In genomic region chr5:141359790-141360426, GRCh38 we compare ENCODE assay signal across 8 cellular contexts. TPM values are rescaled to one million over a fixed set of nuclear protein-coding genes. Genes with fewer than 3 reads are reported as not detected.
DNase-seq lines count a peak whose midpoint lies in the region; ATAC-seq and TF ChIP-seq lines count a peak whose summit lies in the region.

Gene PCDHGB2, plus strand, starts transcription at chr5:141359994. Its CDS starts 142 bp downstream, at chr5:141360136.

- no peak within 1 kb of the TSS for H3K9ac ChIP-seq in BLaER1 treated with 17β-estradiol and CSF1 and Interleukin-3, amounts not matched to agents 10 nM and 100 nM

- H4K20me1 ChIP-seq in BLaER1 treated with 17β-estradiol and CSF1 and Interleukin-3, amounts not matched to agents 10 nM and 100 nM = no peaks in the 10 kb centered on the region

- DNase-seq in NCI-H1694 treated with DMSO at 0.1 percent for 48 hours (lab: John Stamatoyannopoulos, UW) = peak; percentile 32
- DNase-seq in brain microvascular endothelial cell = no peak
- DNase-seq in lung microvascular endothelial cell (ENCODE audit: low read depth in 2 of 2) = peak; percentile 41 to 63

- ATAC-seq in GM19395 (IDR thresholded peaks at IDR 0.05; ENCODE audit: unreplicated experiment) (peak; percentile 84), GM18520 (IDR thresholded peaks at IDR 0.05; ENCODE audit: unreplicated experiment) (no peak), HG03342 (IDR thresholded peaks at IDR 0.05; ENCODE audit: unreplicated experiment) (no peak), HG02885 (IDR thresholded peaks at IDR 0.05; ENCODE audit: poor library complexity, unreplicated experiment) (no peak)

- in situ Hi-C loops in brain microvascular endothelial cell (cut with HindIII; ENCODE audit: low pct_ligation_motif_present, low sequenced_read_pairs) = no loop called here

- no peak within 1 kb of the TSS for H3K4me2 ChIP-seq in BLaER1 treated with 17β-estradiol and CSF1 and Interleukin-3, amounts not matched to agents 10 nM and 100 nM

- no peaks in the 10 kb centered on the region for H3K27me3 ChIP-seq in BLaER1 treated with 17β-estradiol and CSF1 and Interleukin-3, amounts not matched to agents 10 nM and 100 nM
- H3K27me3 ChIP-seq in brain microvascular endothelial cell (replicated peaks) = peaks cover 5% of the 10 kb centered on the region

- H3K4me3 ChIP-seq in BLaER1 treated with 17β-estradiol and CSF1 and Interleukin-3, amounts not matched to agents 10 nM and 100 nM = peak within 1 kb of the TSS in 8 of 10 experiments; percentile 9 to 44 (median 28); a peak in 7 of 20 replicates
- H3K4me3 ChIP-seq in brain microvascular endothelial cell (ENCODE audit: low read depth, low read length) = peak within 1 kb of the TSS; percentile 40

- H3K27ac ChIP-seq in BLaER1 treated with 17β-estradiol and CSF1 and Interleukin-3, amounts not matched to agents 10 nM and 100 nM = peak within 1 kb of the TSS in 1 of 11 experiments; percentile 15; a peak in 1 of 22 replicates
- H3K27ac ChIP-seq in brain microvascular endothelial cell = no peak within 1 kb of the TSS

- peaks cover 74 to 97% (median 89%) of the 10 kb centered on the region in 11 experiments for H3K9me3 ChIP-seq in BLaER1 treated with 17β-estradiol and CSF1 and Interleukin-3, amounts not matched to agents 10 nM and 100 nM (replicated peaks in 1 of 11)

- TF ChIP-seq CTCF in brain microvascular endothelial cell (IDR thresholded peaks at IDR 0.05; ENCODE audit: low read depth, low read length, missing control alignments) = peak; percentile 48

- no peaks in the 10 kb centered on the region; a peak in 1 of 20 replicates for H3K4me1 ChIP-seq in BLaER1 treated with 17β-estradiol and CSF1 and Interleukin-3, amounts not matched to agents 10 nM and 100 nM

- H3K36me3 ChIP-seq in BLaER1 treated with 17β-estradiol and CSF1 and Interleukin-3, amounts not matched to agents 10 nM and 100 nM = peaks cover 0 to 8% (median 0%) of the 10 kb centered on the region in 11 experiments; a peak in 2 of 22 replicates
- no peaks in the 10 kb centered on the region for H3K36me3 ChIP-seq in brain microvascular endothelial cell (replicated peaks)

RNA-seq across cellular contexts. Expression of gene PCDHGB2, which starts in this region (rescaled TPM):
- total RNA-seq in lung microvascular endothelial cell = 1.3 and 1.4 TPM in 2 replicates
